Comparison of ENCODE assay signal across 8 cellular contexts in the genomic region with DNA sequence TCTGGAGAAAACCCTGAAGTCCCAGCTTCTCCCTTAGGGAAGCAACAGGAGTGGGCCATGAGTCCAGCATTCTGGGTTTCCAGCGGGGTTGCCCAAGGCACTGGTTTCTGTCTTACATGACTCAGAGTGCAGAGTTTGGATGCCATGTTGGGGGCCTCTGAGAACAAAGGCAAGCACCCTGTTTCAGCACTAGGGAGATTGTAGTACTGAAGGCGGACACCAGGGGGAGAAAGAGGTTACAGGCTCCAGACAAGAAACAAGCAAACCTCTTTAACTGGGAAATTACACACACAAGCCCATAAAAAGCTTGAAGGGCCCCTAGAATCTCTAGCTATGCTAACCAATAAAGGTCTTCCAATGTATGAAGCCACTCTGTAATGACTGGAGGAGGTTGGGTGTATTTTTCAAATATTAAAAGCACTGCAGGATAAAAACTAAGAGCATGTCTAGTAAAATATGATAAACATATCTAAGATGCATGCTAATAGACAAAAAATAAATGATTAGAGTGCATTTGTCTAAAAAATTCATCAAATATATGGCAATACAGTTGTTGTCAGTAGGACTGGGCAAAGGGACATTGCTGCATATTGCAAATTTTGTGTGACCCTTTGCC.
DNase-seq lines count a peak whose midpoint lies in the region; ATAC-seq and TF ChIP-seq lines count a peak whose summit lies in the region.

No MANE protein-coding gene starts in this region.

- H3K27ac ChIP-seq in KMS-11 = no peak overlapping the region

- H3K27me3 ChIP-seq in KMS-11 (ENCODE audit: insufficient read depth, low read depth) = no peaks in the 10 kb centered on the region
- no peaks in the 10 kb centered on the region for H3K27me3 ChIP-seq in adipocyte (replicated peaks; ENCODE audit: control insufficient read depth, insufficient read depth, low read length)

- H3K9me3 ChIP-seq in adipocyte (ENCODE audit: control insufficient read depth, low read length) = no peaks in the 10 kb centered on the region

- peak; percentile 64 for ATAC-seq in GM19023 (IDR thresholded peaks at IDR 0.05; ENCODE audit: unreplicated experiment)

- peak; percentile 65 for TF ChIP-seq CTCF in AG10803 (conservative IDR thresholded peaks at IDR 0.05; ENCODE audit: low read length)
- peak; percentile 90 for TF ChIP-seq CTCF in KMS-11 (conservative IDR thresholded peaks at IDR 0.05; ENCODE audit: low read depth, low read length)

- H3K4me2 ChIP-seq in KMS-11 = no peak overlapping the region

- no peak overlapping the region for H3K9ac ChIP-seq in KMS-11
- no peak overlapping the region for H3K9ac ChIP-seq in adipocyte (ENCODE audit: low read length)

- H3K4me1 ChIP-seq in KMS-11 (ENCODE audit: low read depth, poor library complexity, severe bottlenecking) (no peaks in the 10 kb centered on the region), adipocyte (ENCODE audit: control insufficient read depth, insufficient read depth, low read length) (no peaks in the 10 kb centered on the region)

- DNase-seq in AG10803 (ENCODE audit: low read depth) (peak; percentile 27), SW480 (ENCODE audit: low spot score) (peak; percentile 62), adipocyte (ENCODE audit: low read depth) (peak; percentile 48), iPS DF 19.7 (ENCODE audit: low read depth, low spot score) (peak; percentile 52), middle frontal gyrus (ENCODE audit: extremely low spot score, low spot score) (no peak)
- DNase-seq in stimulated activated CD4-positive, alpha-beta T cell treated with anti-CD3 and anti-CD28 coated beads, Interleukin-15, amount 100 ng/mL, for 24 hours = peak; percentile 78

- H3K4me3 ChIP-seq in AG10803 (ENCODE audit: low read length) = no peak overlapping the region
- H3K4me3 ChIP-seq in KMS-11 (IDR thresholded peaks at IDR 0.05; ENCODE audit: insufficient read depth, low read depth, low read length) = no peak overlapping the region
- no peak overlapping the region for H3K4me3 ChIP-seq in adipocyte (ENCODE audit: low read length)

- no peaks in the 10 kb centered on the region for H4K20me1 ChIP-seq in KMS-11 (ENCODE audit: insufficient read depth)

- H3K36me3 ChIP-seq in KMS-11 (ENCODE audit: insufficient read depth) = no peaks in the 10 kb centered on the region
- no peaks in the 10 kb centered on the region for H3K36me3 ChIP-seq in adipocyte (ENCODE audit: control insufficient read depth, insufficient read depth, low read length, severe bottlenecking)

- H2AFZ ChIP-seq in KMS-11 (ENCODE audit: low read depth) = peak overlapping the region; percentile 61; the same call in 1 of the 2 replicates

- H3K79me2 ChIP-seq in KMS-11 (ENCODE audit: insufficient read depth, low read depth) = no peaks in the 10 kb centered on the region
